28 cellular contexts compared by ENCODE assay signal in genomic region chr12:5148880-5149279, GRCh38.
"Had no signal": no experiment of that assay in that cellular context is flagged by ENCODE, and none has a peak within 500 bp of the region (broad histone marks: within the 10 kb centered on the region; RNA-seq: fewer than 3 reads in every experiment).

No MANE protein-coding gene starts in this region.

- H3K27ac ChIP-seq: foreskin keratinocyte, gastroesophageal sphincter, heart left ventricle, hepatocyte, neutrophil, pancreas, right atrium auricular region, suprapubic skin, transverse colon, upper lobe of right lung, vagina had no signal

- H3K36me3 Mint-ChIP-seq: mesothelial cell of epicardium; naive thymus-derived CD8-positive, alpha-beta T cell had no signal

- H3K27ac Mint-ChIP-seq: effector memory CD8-positive, alpha-beta T cell; mesothelial cell of epicardium; naive thymus-derived CD8-positive, alpha-beta T cell; nephron progenitor cell; stimulated activated naive CD8-positive, alpha-beta T cell treated with anti-CD3 and anti-CD28 coated beads, Interleukin-15, amount 100 ng/mL, for 72 hours had no signal

- H3K9me3 Mint-ChIP-seq: effector memory CD8-positive, alpha-beta T cell; stimulated activated naive CD8-positive, alpha-beta T cell treated with anti-CD3 and anti-CD28 coated beads, Interleukin-15, amount 100 ng/mL, for 72 hours had no signal

- FAIRE-seq: islet of Langerhans, pancreas had no signal

- H3K4me2 ChIP-seq: hepatocyte, smooth muscle cell had no signal

- H3K27me3 ChIP-seq: foreskin keratinocyte, hepatocyte, neutrophil, right atrium auricular region, vagina had no signal

- H3K4me3 ChIP-seq: gastroesophageal sphincter, heart left ventricle, hepatocyte, lung, pancreas, right atrium auricular region, smooth muscle cell, suprapubic skin, transverse colon, upper lobe of right lung, vagina had no signal

- H3K79me2 ChIP-seq: hepatocyte had no signal

- DNase-seq: cerebellar nuclear complex; cortex of kidney; effector memory CD8-positive, alpha-beta T cell; heart left ventricle; kidney glomerular epithelial cell; mesenchymal stem cell; naive thymus-derived CD8-positive, alpha-beta T cell; nephron progenitor cell; pancreas; stimulated activated CD4-positive, alpha-beta T cell treated with anti-CD3 and anti-CD28 coated beads, Interleukin-12 subunit alpha, Interleukin-12 subunit beta, amount 100 ng/mL, for 4 hours; stimulated activated CD4-positive, alpha-beta T cell treated with anti-CD3 and anti-CD28 coated beads, Interleukin-1b, Interleukin-23, amount 100 ng/mL, for 48 hours; stimulated activated CD4-positive, alpha-beta T cell treated with anti-CD3 and anti-CD28 coated beads, Interleukin-4, amount 100 ng/mL, for 1 hour; stimulated activated CD8-positive, alpha-beta memory T cell treated with anti-CD3 and anti-CD28 coated beads, Interleukin-4, amount 100 ng/mL, for 48 hours; stimulated activated naive CD4-positive, alpha-beta T cell; stimulated activated naive CD8-positive, alpha-beta T cell treated with anti-CD3 and anti-CD28 coated beads, Interleukin-15, amount 100 ng/mL, for 72 hours; transverse colon; upper lobe of right lung had no signal

- H3K4me3 Mint-ChIP-seq: effector memory CD8-positive, alpha-beta T cell; mesothelial cell of epicardium; naive thymus-derived CD8-positive, alpha-beta T cell; nephron progenitor cell; stimulated activated naive CD8-positive, alpha-beta T cell treated with anti-CD3 and anti-CD28 coated beads, Interleukin-15, amount 100 ng/mL, for 72 hours had no signal

- H3K36me3 ChIP-seq: gastroesophageal sphincter, heart left ventricle, neutrophil, pancreas, right atrium auricular region, suprapubic skin, transverse colon, upper lobe of right lung, vagina had no signal

- H3K4me1 Mint-ChIP-seq: naive thymus-derived CD8-positive, alpha-beta T cell; stimulated activated naive CD8-positive, alpha-beta T cell treated with anti-CD3 and anti-CD28 coated beads, Interleukin-15, amount 100 ng/mL, for 72 hours had no signal

- H3K4me1 ChIP-seq: foreskin keratinocyte, gastroesophageal sphincter, heart left ventricle, pancreas, right atrium auricular region, suprapubic skin, transverse colon, upper lobe of right lung, vagina had no signal

- H3K9me3 ChIP-seq: gastroesophageal sphincter, neutrophil, pancreas, right atrium auricular region, suprapubic skin, transverse colon, upper lobe of right lung, vagina had no signal

- H2AFZ ChIP-seq: hepatocyte had no signal
